Comparison of ENCODE assay signal across 8 cellular contexts in genomic region chr15:78506971-78507830, GRCh38.
DNase-seq lines count a peak whose midpoint lies in the region; ATAC-seq lines count a peak whose summit lies in the region.

Gene HYKK (plus strand): TSS chr15:78507577. CDS start chr15:78513089, 5,512 bp downstream.

- ATAC-seq in GM19025 (IDR thresholded peaks at IDR 0.05; ENCODE audit: low read depth, unreplicated experiment) (peak; percentile 84), HG03342 (IDR thresholded peaks at IDR 0.05; ENCODE audit: unreplicated experiment) (peak; percentile 91)
- peak; percentile 90 to 94 for ATAC-seq in activated CD4-positive, CD25-positive, alpha-beta regulatory T cell treated with anti-CD3 and anti-CD28 coated beads, Interleukin-2, amount 50 U/mL, for 24 hours

- DNase-seq in AG08396 (ENCODE audit: low spot score) (peak; percentile 96), NCI-H345 treated with DMSO at 0.1 percent for 48 hours (lab: John Stamatoyannopoulos, UW; ENCODE audit: unreplicated experiment) (peak; percentile 64), cerebellar nuclear complex (lab: John Stamatoyannopoulos, UW) (peak; percentile 91 to 98), islet precursor cell (peak; percentile 99)
- DNase-seq in stimulated activated CD4-positive, alpha-beta T cell treated with anti-CD3 and anti-CD28 coated beads, Interleukin-12 subunit alpha, Interleukin-12 subunit beta, amount 100 ng/mL, for 24 hours (ENCODE audit: low read depth in 2 of 2) = peak; percentile 69 to 81

Comparison
In these comparisons a context has a peak if more than half of its experiments do, and no peak if none do; other contexts are left out.
1. Peak in every context shown above with its lines: DNase-seq and ATAC-seq.